10 cellular contexts compared by ENCODE assay signal in genomic region chr1:225815526-225816178, GRCh38. TPM values are rescaled to one million over a fixed set of nuclear protein-coding genes. Genes with fewer than 3 reads are reported as not detected.
DNase-seq lines count a peak whose midpoint lies in the region; ATAC-seq and TF ChIP-seq lines count a peak whose summit lies in the region.
"Had no signal": no experiment of that assay in that cellular context is flagged by ENCODE, and none has a peak within 500 bp of the region (broad histone marks: within the 10 kb centered on the region; RNA-seq: fewer than 3 reads in every experiment).

No MANE protein-coding gene starts in this region.

- no peaks in the 10 kb centered on the region for H3K9me3 ChIP-seq in stomach

- no peaks in the 10 kb centered on the region for H3K36me3 Mint-ChIP-seq in chondrocyte (ENCODE audit: low read depth)

- H3K27me3 ChIP-seq in layer of hippocampus (ENCODE audit: control insufficient read depth, insufficient read depth, low read length) = no peaks in the 10 kb centered on the region
- no peaks in the 10 kb centered on the region for H3K27me3 ChIP-seq in stomach

- no peak for TF ChIP-seq POLR2A in stomach (IDR thresholded peaks at IDR 0.05)

- H3K4me3 Mint-ChIP-seq in chondrocyte (ENCODE audit: unreplicated experiment) = no peak overlapping the region
- H3K4me3 Mint-ChIP-seq: dendritic cell treated with granulocyte-macrophage colony-stimulating factor and Interleukin-4, amounts not matched to agents 40 ng/mL and 50 ng/mL, for 4 days had no signal

- no peaks in the 10 kb centered on the region for H3K27me3 Mint-ChIP-seq in chondrocyte (ENCODE audit: low read depth)

- TF ChIP-seq CTCF in stomach (IDR thresholded peaks at IDR 0.05) = no peak
- no peak for TF ChIP-seq CTCF in chondrocyte (IDR thresholded peaks at IDR 0.05)

- H3K27ac Mint-ChIP-seq in chondrocyte (ENCODE audit: unreplicated experiment) = no peak overlapping the region
- H3K27ac Mint-ChIP-seq: dendritic cell treated with granulocyte-macrophage colony-stimulating factor and Interleukin-4, amounts not matched to agents 40 ng/mL and 50 ng/mL, for 4 days had no signal

- DNase-seq in NCI-H1436 (lab: John Stamatoyannopoulos, UW) (peak; percentile 81), NCI-H510A (lab: John Stamatoyannopoulos, UW) (peak; percentile 47), stomach (no peak), NCI-H82 treated with DMSO at 0.1 percent for 48 hours (lab: John Stamatoyannopoulos, UW; ENCODE audit: unreplicated experiment) (no peak), chondrocyte (ENCODE audit: low spot score) (no peak)
- DNase-seq: stimulated activated naive CD4-positive, alpha-beta T cell had no signal

- no peaks in the 10 kb centered on the region for H3K9me3 Mint-ChIP-seq in chondrocyte (ENCODE audit: low read depth)
- H3K9me3 Mint-ChIP-seq: dendritic cell treated with granulocyte-macrophage colony-stimulating factor and Interleukin-4, amounts not matched to agents 40 ng/mL and 50 ng/mL, for 4 days had no signal

- H3K27ac ChIP-seq in layer of hippocampus (ENCODE audit: low read depth, low read length) (peak overlapping the region; percentile 42), stomach (peak overlapping the region in 4 of 5 donors; percentile 92 to 96 (median 94))

- no peak overlapping the region for H3K4me3 ChIP-seq in stomach

- intact Hi-C loops in stomach (cut with DNase I; ENCODE audit: low total_unique reads) = no loop called here

- no peak for TF ChIP-seq EP300 in stomach (IDR thresholded peaks at IDR 0.05)

- no peak for ATAC-seq in GM18517 (IDR thresholded peaks at IDR 0.05; ENCODE audit: unreplicated experiment)
- no peak for ATAC-seq in GM18498 (IDR thresholded peaks at IDR 0.05; ENCODE audit: unreplicated experiment)

- peaks cover 87 to 97% (median 93%) of the 10 kb centered on the region in 4 donors for H3K4me1 ChIP-seq in stomach

- H3K4me1 Mint-ChIP-seq in chondrocyte (ENCODE audit: low read depth) = peaks cover 71% of the 10 kb centered on the region

- H3K36me3 ChIP-seq in stomach = no peaks in the 10 kb centered on the region

- WGBS in stomach, 5 donors = 89 to 95% (median 93%) methylated on average over 17 of the region's 17 CpGs

RNA-seq across cellular contexts. Expression of gene EPHX1, which starts 5.7 kb away (rescaled TPM):
- total RNA-seq in stomach (10 to 100 TPM; 13.0 to 94.6 (median 42.6) TPM), chondrocyte (61.8 to 69.1 TPM (median 67.0 TPM) in 3 replicates)
- polyA plus RNA-seq in stomach = 10 to 100 TPM; 19.9 to 69.6 (median 26.1) TPM

RNA-seq across cellular contexts. Expression of gene SRP9, which starts 38.0 kb away (rescaled TPM):
- total RNA-seq in stomach = 100 to 1,000 TPM in 4 of 5 donors, 10 to 100 TPM in 1; 68.9 to 269 (median 130) TPM
- 100 to 1,000 TPM; 169 to 289 (median 267) TPM for polyA plus RNA-seq in stomach
- total RNA-seq in chondrocyte = 190 to 207 TPM (median 200 TPM) in 3 replicates

Comparison
In these comparisons a context has a peak if more than half of its experiments do, and no peak if none do; other contexts are left out.
1. DNase-seq: peak in NCI-H1436 (single experiment) and NCI-H510A (single experiment); none in stomach (single experiment), NCI-H82 treated with DMSO at 0.1 percent for 48 hours (single experiment) and chondrocyte (single experiment).